8 cellular contexts compared by ENCODE assay signal in the genomic region with DNA sequence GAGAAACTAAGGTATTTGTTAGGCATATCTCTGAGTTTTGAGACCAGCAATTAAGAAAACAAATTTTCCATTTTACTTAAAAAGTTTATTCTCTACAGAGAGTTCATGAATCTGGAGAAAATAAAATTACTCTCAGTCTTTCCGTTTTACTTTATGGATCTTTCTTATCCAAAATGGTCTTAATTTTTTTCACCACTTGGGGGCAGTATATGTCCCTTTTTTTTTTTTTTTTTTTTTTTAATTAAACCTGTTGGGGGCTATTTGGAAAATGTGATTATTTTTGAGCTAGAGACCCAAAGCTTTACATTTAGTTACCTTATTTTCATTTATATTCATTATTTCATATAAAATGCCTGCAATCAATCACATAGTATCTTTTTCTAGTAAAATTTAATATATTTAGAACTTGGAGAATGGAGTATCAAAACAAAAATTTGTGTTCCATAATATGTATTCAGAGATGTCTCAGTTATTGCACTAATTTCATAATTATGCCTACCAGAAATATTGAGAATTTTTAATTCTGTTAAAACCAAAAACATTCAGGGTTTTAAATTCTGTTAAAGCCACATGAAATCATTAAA. TPM values are rescaled to one million over a fixed set of nuclear protein-coding genes. Genes with fewer than 3 reads are reported as not detected.
DNase-seq lines count a peak whose midpoint lies in the region; ATAC-seq and TF ChIP-seq lines count a peak whose summit lies in the region.

No MANE protein-coding gene starts in this region.

- TF ChIP-seq CTCF in PC-3 (conservative IDR thresholded peaks at IDR 0.05; ENCODE audit: low read depth, low read length), result peak; percentile 59
- TF ChIP-seq CTCF in fibroblast of villous mesenchyme (IDR thresholded peaks at IDR 0.05; ENCODE audit: insufficient read depth, low read depth, low read length), result peak; percentile 42

- H3K4me2 ChIP-seq in PC-3 (ENCODE audit: low read length), result no peak overlapping the region

- H3K27ac ChIP-seq in PC-3 (ENCODE audit: low read length), result peak overlapping the region; percentile 33; the same call in 1 of the 2 replicates

- DNase-seq in NCI-H82 (lab: John Stamatoyannopoulos, UW), result peak; percentile 60
- DNase-seq in NCI-H82 treated with DMSO at 0.1 percent for 48 hours (lab: John Stamatoyannopoulos, UW; ENCODE audit: unreplicated experiment), result no peak
- peak; percentile 41 for DNase-seq in PC-3
- peak; percentile 27 for DNase-seq in fibroblast of villous mesenchyme (ENCODE audit: low read depth)
- DNase-seq in superior temporal gyrus (ENCODE audit: extremely low spot score), result peak; percentile 74
- no peak for DNase-seq in activated effector memory CD4-positive, alpha-beta T cell treated with Interleukin-2 at 50 U/mL for 16 hours
- DNase-seq in NCI-H2081 treated with DMSO at 0.1 percent for 48 hours (lab: John Stamatoyannopoulos, UW), result no peak

- H3K9me2 ChIP-seq in PC-3 (replicated peaks; ENCODE audit: low read length), result no peaks in the 10 kb centered on the region

- H4K20me1 ChIP-seq in PC-3 (ENCODE audit: low read length), result no peaks in the 10 kb centered on the region

- H3K79me2 ChIP-seq in PC-3 (ENCODE audit: low read length), result no peaks in the 10 kb centered on the region

- no peaks in the 10 kb centered on the region for H3K36me3 ChIP-seq in PC-3 (ENCODE audit: low read depth, low read length)

- H3K27me3 ChIP-seq in PC-3 (ENCODE audit: low read length), result no peaks in the 10 kb centered on the region

- H3K9me3 ChIP-seq in PC-3 (ENCODE audit: low read length), result no peaks in the 10 kb centered on the region

- H3K4me1 ChIP-seq in PC-3 (ENCODE audit: insufficient read depth, low read length), result no peaks in the 10 kb centered on the region

- POLR2A ChIA-PET in PC-3 (lab: Charles Lee; ENCODE audit: unreplicated experiment), result interaction anchor here (0.5 to 0.7 kb wide), 2 partner anchors 488 to 1006 kb away, joined by 10 to 17 read pairs; no protein-coding TSS in a partner anchor

- H2AFZ ChIP-seq in PC-3 (ENCODE audit: low read length), result no peak overlapping the region

- BruUV-seq in PC-3 (replicated peaks; lab: Mats Ljungman, UMichigan), result no TSS peak

- no peaks in the 10 kb centered on the region for H3F3A ChIP-seq in PC-3 (ENCODE audit: low read length, unreplicated experiment)

- CTCF ChIA-PET in PC-3 (lab: Charles Lee), result interaction anchor here (0.6 to 0.9 kb wide), 8 partner anchors 10 to 1657 kb away, joined by 3 to 13 read pairs (median 6); no protein-coding TSS in a partner anchor

- H3K9ac ChIP-seq in PC-3 (ENCODE audit: low read length), result no peak overlapping the region

- intact Hi-C loops in PC-3 (cut with micrococcal nuclease), result no loop called here

- ATAC-seq in PC-3, result no peak
- no peak for ATAC-seq in GM21447 (IDR thresholded peaks at IDR 0.05; ENCODE audit: unreplicated experiment)

- H3K4me3 ChIP-seq in PC-3 (ENCODE audit: low read length) (no peak overlapping the region), fibroblast of villous mesenchyme (ENCODE audit: low read depth, low read length) (no peak overlapping the region)

RNA-seq across cellular contexts. Expression of gene PIBF1, which starts 27.1 kb away (rescaled TPM):
- total RNA-seq in PC-3 (2014; rRNA removed) (4.8 and 7.9 TPM in 2 replicates), fibroblast of villous mesenchyme (23.5 and 25.0 TPM in 2 replicates)

RNA-seq across cellular contexts. Expression of gene DIS3, which starts 27.3 kb away (rescaled TPM):
- total RNA-seq in PC-3 (2014; rRNA removed) (25.5 and 29.0 TPM in 2 replicates), fibroblast of villous mesenchyme (32.5 and 35.0 TPM in 2 replicates)

Comparison
In these comparisons a context has a peak if more than half of its experiments do, and no peak if none do; other contexts are left out.
1. DNase-seq: peak in NCI-H82 (single experiment), PC-3 (single experiment), fibroblast of villous mesenchyme (single experiment) and superior temporal gyrus (single experiment); none in NCI-H82 treated with DMSO at 0.1 percent for 48 hours (single experiment), activated effector memory CD4-positive, alpha-beta T cell treated with Interleukin-2 at 50 U/mL for 16 hours (single experiment) and NCI-H2081 treated with DMSO at 0.1 percent for 48 hours (single experiment).